In the genomic region with DNA sequence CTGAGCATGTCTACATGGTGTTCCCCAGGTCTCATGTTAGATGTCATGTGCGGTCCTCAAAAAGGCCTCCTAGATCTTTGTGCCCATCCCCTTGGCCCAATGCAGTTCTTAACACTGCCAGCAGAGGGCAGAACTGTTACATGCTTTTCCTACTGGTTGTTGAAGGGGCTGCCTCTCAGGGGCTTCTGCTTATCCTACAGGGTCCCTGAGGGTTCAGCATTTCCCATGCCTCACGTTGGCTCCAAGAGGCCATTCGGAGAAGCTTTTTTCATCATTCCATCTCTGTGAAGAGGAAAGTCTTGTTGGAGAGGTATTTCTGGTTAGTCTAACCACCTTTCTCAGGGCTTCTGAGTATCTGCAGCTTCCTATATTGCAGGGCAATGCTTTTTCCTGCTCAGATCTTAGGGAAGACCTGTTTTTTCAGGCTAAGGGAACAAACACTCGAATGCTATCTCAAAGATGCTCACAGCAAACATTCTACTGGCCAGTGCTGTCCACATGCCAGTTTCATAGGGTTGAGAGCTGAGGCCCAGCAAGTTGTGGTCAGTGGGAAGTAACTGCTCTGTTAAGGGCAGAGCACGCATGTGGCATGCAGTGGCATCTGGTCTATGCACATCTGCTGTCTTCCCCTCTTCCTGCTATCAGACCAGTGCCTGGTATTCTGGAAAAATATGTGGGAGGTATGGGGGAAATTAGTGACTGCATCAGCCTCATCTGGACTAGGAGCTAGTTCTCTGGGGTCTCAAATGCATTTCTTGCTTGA, we compare ENCODE assay signal across 1 cellular context.
TF ChIP-seq lines count a peak whose summit lies in the region.

No MANE protein-coding gene starts in this region.

TF ChIP-seq in K562, 482 proteins besides CTCF, POLR2A, EP300 and RAD21 (continued from another document):
- TF ChIP-seq FOXP4 (CRISPR knock-in tag; IDR thresholded peaks at IDR 0.05; ENCODE audit: borderline replicate concordance): no peak
- TF ChIP-seq POLR2AphosphoS5 (IDR thresholded peaks at IDR 0.05; ENCODE audit: control insufficient read depth, insufficient read depth, low read depth, low read length): no peak
- no peak for TF ChIP-seq BHLHE40 (IDR thresholded peaks at IDR 0.05; ENCODE audit: low read length)
- TF ChIP-seq CBFA2T3 (IDR thresholded peaks at IDR 0.05): no peak
- TF ChIP-seq ZNF232 (CRISPR knock-in tag; IDR thresholded peaks at IDR 0.05): no peak
- TF ChIP-seq ATF6 (CRISPR knock-in tag; IDR thresholded peaks at IDR 0.05): no peak
- TF ChIP-seq TAF7 (tag; IDR thresholded peaks at IDR 0.05): no peak
- no peak for TF ChIP-seq MAZ (CRISPR knock-in tag; conservative IDR thresholded peaks at IDR 0.05 in 1 of 2, IDR thresholded peaks at IDR 0.05 in 1 of 2)
- TF ChIP-seq KLF16 (IDR thresholded peaks at IDR 0.05): no peak
- no peak for TF ChIP-seq BRD4 (IDR thresholded peaks at IDR 0.05)
- TF ChIP-seq IFI16 (CRISPR knock-in tag; IDR thresholded peaks at IDR 0.05): no peak
- TF ChIP-seq CREB1 (IDR thresholded peaks at IDR 0.05): no peak
- no peak for TF ChIP-seq CREB1 (CRISPR knock-in tag; IDR thresholded peaks at IDR 0.05)
- TF ChIP-seq PCBP2 (IDR thresholded peaks at IDR 0.05; ENCODE audit: low read depth, low read length, poor library complexity, severe bottlenecking): no peak
- TF ChIP-seq MTF1 (CRISPR knock-in tag; IDR thresholded peaks at IDR 0.05; ENCODE audit: borderline replicate concordance): no peak
- TF ChIP-seq TRIM28 (IDR thresholded peaks at IDR 0.05): no peak
- TF ChIP-seq, protein P1, sequence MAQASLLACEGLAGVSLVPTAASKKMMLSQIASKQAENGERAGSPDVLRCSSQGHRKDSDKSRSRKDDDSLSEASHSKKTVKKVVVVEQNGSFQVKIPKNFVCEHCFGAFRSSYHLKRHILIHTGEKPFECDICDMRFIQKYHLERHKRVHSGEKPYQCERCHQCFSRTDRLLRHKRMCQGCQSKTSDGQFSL (CRISPR knock-in tag; IDR thresholded peaks at IDR 0.05): no peak
- TF ChIP-seq, protein P1 (tag; IDR thresholded peaks at IDR 0.05): no peak
- TF ChIP-seq SREBF1 (IDR thresholded peaks at IDR 0.05; ENCODE audit: borderline replicate concordance, low read depth, low read length): no peak
